9 cellular contexts compared by ENCODE assay signal in genomic region chr17:20852541-20853370, GRCh38.
DNase-seq lines count a peak whose midpoint lies in the region; ATAC-seq and TF ChIP-seq lines count a peak whose summit lies in the region.
"Had no signal": no experiment of that assay in that cellular context is flagged by ENCODE, and none has a peak within 500 bp of the region (broad histone marks: within the 10 kb centered on the region; RNA-seq: fewer than 3 reads in every experiment).

No MANE protein-coding gene starts in this region.

- peak overlapping the region; percentile 68 for H3K4me3 Mint-ChIP-seq in activated naive CD4-positive, alpha-beta T cell treated with anti-CD3 and anti-CD28 coated beads for 36 hours
- H3K4me3 Mint-ChIP-seq in nephron progenitor cell: no peak overlapping the region

- H3K27ac ChIP-seq in effector memory CD4-positive, alpha-beta T cell (ENCODE audit: insufficient read depth, low read length, poor library complexity, severe bottlenecking): no peak overlapping the region
- H3K27ac ChIP-seq in SJCRH30: no peak overlapping the region
- H3K27ac ChIP-seq: parathyroid adenoma had no signal

- no peaks in the 10 kb centered on the region for H3K36me3 ChIP-seq in effector memory CD4-positive, alpha-beta T cell (ENCODE audit: control insufficient read depth, insufficient read depth, low read length)
- no peaks in the 10 kb centered on the region for H3K36me3 ChIP-seq in SJCRH30

- no peak for ATAC-seq in GM18498 (IDR thresholded peaks at IDR 0.05; ENCODE audit: unreplicated experiment)

- H3K4me1 ChIP-seq in effector memory CD4-positive, alpha-beta T cell (ENCODE audit: control insufficient read depth, insufficient read depth, low read length, poor library complexity, severe bottlenecking): no peaks in the 10 kb centered on the region
- H3K4me1 ChIP-seq in SJCRH30: peaks cover 3% of the 10 kb centered on the region; the same call in 1 of the 2 replicates
- H3K4me1 ChIP-seq: parathyroid adenoma had no signal

- peaks cover 40% of the 10 kb centered on the region for H3K27me3 Mint-ChIP-seq in activated naive CD4-positive, alpha-beta T cell treated with anti-CD3 and anti-CD28 coated beads for 36 hours (ENCODE audit: low read depth)
- peaks cover 21% of the 10 kb centered on the region for H3K27me3 Mint-ChIP-seq in nephron progenitor cell (ENCODE audit: low read depth, poor library complexity)

- no peak for TF ChIP-seq CTCF in nephron progenitor cell (IDR thresholded peaks at IDR 0.05)

- H3K27me3 ChIP-seq in effector memory CD4-positive, alpha-beta T cell (replicated peaks; ENCODE audit: control insufficient read depth, insufficient read depth, low read length, poor library complexity, severe bottlenecking): no peaks in the 10 kb centered on the region
- H3K27me3 ChIP-seq in SJCRH30: peaks cover 12% of the 10 kb centered on the region; the same call in 1 of the 2 replicates

- H3K27ac Mint-ChIP-seq in activated naive CD4-positive, alpha-beta T cell treated with anti-CD3 and anti-CD28 coated beads for 36 hours: no peak overlapping the region
- H3K27ac Mint-ChIP-seq in nephron progenitor cell: peak overlapping the region; percentile 96

- intact Hi-C loops in activated naive CD4-positive, alpha-beta T cell treated with anti-CD3 and anti-CD28 coated beads for 36 hours (cut with micrococcal nuclease): loop anchor here (5.0 kb wide), 1 partner anchor 50 kb away; no protein-coding TSS in a partner anchor

- peaks cover 15% of the 10 kb centered on the region for H3K4me1 Mint-ChIP-seq in activated naive CD4-positive, alpha-beta T cell treated with anti-CD3 and anti-CD28 coated beads for 36 hours (ENCODE audit: low read depth)
- peaks cover 17% of the 10 kb centered on the region for H3K4me1 Mint-ChIP-seq in nephron progenitor cell

- H3K36me3 Mint-ChIP-seq in activated naive CD4-positive, alpha-beta T cell treated with anti-CD3 and anti-CD28 coated beads for 36 hours (ENCODE audit: low read depth): no peaks in the 10 kb centered on the region
- no peaks in the 10 kb centered on the region for H3K36me3 Mint-ChIP-seq in nephron progenitor cell (ENCODE audit: low read depth)

- DNase-seq in activated naive CD4-positive, alpha-beta T cell treated with anti-CD3 and anti-CD28 coated beads for 36 hours: peak; percentile 28
- no peak for DNase-seq in activated naive CD4-positive, alpha-beta T cell treated with anti-CD3 and anti-CD28 coated beads, Interleukin-2, amount 50 U/mL, for 16 hours
- peak; percentile 6 for DNase-seq in OCI-M2 (lab: John Stamatoyannopoulos, UW; ENCODE audit: unreplicated experiment)
- DNase-seq in effector memory CD4-positive, alpha-beta T cell: no peak
- DNase-seq in nephron progenitor cell: peak; percentile 61
- DNase-seq in central memory CD4-positive, alpha-beta T cell: no peak
- DNase-seq in SJCRH30: no peak

- CTCF ChIA-PET in activated naive CD4-positive, alpha-beta T cell treated with anti-CD3 and anti-CD28 coated beads for 36 hours (lab: Charles Lee): interaction anchor here (1.8 kb wide), 1 partner anchor 52 kb away, joined by 4 read pairs; no protein-coding TSS in a partner anchor

- no peaks in the 10 kb centered on the region for H3K9me3 Mint-ChIP-seq in activated naive CD4-positive, alpha-beta T cell treated with anti-CD3 and anti-CD28 coated beads for 36 hours
- no peaks in the 10 kb centered on the region for H3K9me3 Mint-ChIP-seq in nephron progenitor cell

- peak overlapping the region; percentile 8 for H3K4me3 ChIP-seq in effector memory CD4-positive, alpha-beta T cell (ENCODE audit: insufficient read depth, low read depth, low read length, poor library complexity, severe bottlenecking)
- no peak overlapping the region for H3K4me3 ChIP-seq in SJCRH30

- no peaks in the 10 kb centered on the region for H3K9me3 ChIP-seq in effector memory CD4-positive, alpha-beta T cell (ENCODE audit: control insufficient read depth, low read length)
- H3K9me3 ChIP-seq in SJCRH30 (replicated peaks): no peaks in the 10 kb centered on the region

Comparison
In these comparisons a context has a peak if more than half of its experiments do, and no peak if none do; other contexts are left out.
1. DNase-seq: peak in activated naive CD4-positive, alpha-beta T cell treated with anti-CD3 and anti-CD28 coated beads for 36 hours (single experiment), OCI-M2 (single experiment) and nephron progenitor cell (single experiment); none in activated naive CD4-positive, alpha-beta T cell treated with anti-CD3 and anti-CD28 coated beads, Interleukin-2, amount 50 U/mL, for 16 hours (single experiment), effector memory CD4-positive, alpha-beta T cell (0 of 3), central memory CD4-positive, alpha-beta T cell (single experiment) and SJCRH30 (0 of 2).